35 cellular contexts compared by ENCODE assay signal in the genomic region with DNA sequence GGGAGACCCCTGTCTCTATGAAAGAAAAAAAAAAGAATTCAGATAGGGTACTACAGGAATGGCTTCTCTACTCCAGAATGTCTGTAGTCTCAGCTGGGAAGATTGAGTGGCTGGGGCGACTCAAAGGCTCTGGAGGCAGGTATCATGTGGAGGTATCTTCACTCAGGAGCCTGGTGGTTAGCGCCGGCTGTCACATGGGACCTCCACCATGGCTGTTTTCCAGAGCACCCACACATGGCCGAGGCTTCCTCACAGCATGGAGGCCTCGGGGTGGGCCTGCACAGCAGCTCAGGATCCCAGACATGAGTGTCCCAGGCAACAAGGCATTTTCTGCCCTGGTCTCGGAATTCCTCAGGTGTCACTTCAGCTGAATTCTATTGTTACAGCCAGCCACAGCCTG.
"Had no signal": no experiment of that assay in that cellular context is flagged by ENCODE, and none has a peak within 500 bp of the region (broad histone marks: within the 10 kb centered on the region; RNA-seq: fewer than 3 reads in every experiment).

No MANE protein-coding gene starts in this region.

- H3K27me3 ChIP-seq: MG63 had no signal

- H3K9me3 ChIP-seq: MG63 had no signal

- DNase-seq: Karpas-422, Kasumi-1, MG63, MM.1S, MV-4-11, NCI-H1048, NCI-H1092, NCI-H1092 treated with DMSO at 0.1 percent for 48 hours, NCI-H1105, NCI-H1105 treated with DMSO at 0.1 percent for 48 hours, NCI-H1417, NCI-H1417 treated with DMSO at 0.1 percent for 48 hours, NCI-H1436, NCI-H1436 treated with DMSO at 0.1 percent for 48 hours, NCI-H146, NCI-H1694, NCI-H1694 treated with DMSO at 0.1 percent for 48 hours, NCI-H187, NCI-H187 treated with DMSO at 0.1 percent for 48 hours, NCI-H1930, NCI-H2029, NCI-H2029 treated with DMSO at 0.1 percent for 48 hours, NCI-H2081, NCI-H2081 treated with DMSO at 0.1 percent for 48 hours, NCI-H2107, NCI-H2171, NCI-H2171 treated with DMSO at 0.1 percent for 48 hours, NCI-H2227 treated with DMSO at 0.1 percent for 48 hours, NCI-H226, NCI-H345, NCI-H446, NCI-H446 treated with DMSO at 0.1 percent for 48 hours, NCI-H510A, NCI-H510A treated with DMSO at 0.1 percent for 48 hours, NCI-H524 had no signal

- H3K4me3 ChIP-seq: MG63 had no signal

- H3K36me3 ChIP-seq: MG63 had no signal
